Comparison of ENCODE assay signal across 24 cellular contexts in the genomic region with DNA sequence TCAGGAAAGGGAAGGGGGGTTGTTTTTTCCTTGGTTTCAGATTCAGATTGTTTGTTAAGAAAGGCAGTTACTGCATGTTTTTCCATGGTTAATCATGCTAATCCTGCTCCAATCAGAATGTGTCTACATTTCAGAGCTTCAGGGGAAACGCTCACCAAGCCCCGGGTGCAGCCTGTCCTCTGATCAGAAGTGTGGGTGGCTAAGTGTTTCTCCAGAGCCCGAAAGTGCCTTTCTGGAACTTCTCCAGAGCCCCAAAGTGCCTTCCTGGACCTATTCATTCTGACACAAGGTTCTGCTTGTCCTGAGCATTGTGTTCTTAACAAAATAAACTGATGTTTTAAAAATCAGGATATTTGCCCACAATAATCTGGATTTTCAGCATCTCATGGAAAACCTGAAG.
"Had no signal": no experiment of that assay in that cellular context is flagged by ENCODE, and none has a peak within 500 bp of the region (broad histone marks: within the 10 kb centered on the region; RNA-seq: fewer than 3 reads in every experiment).

No MANE protein-coding gene starts in this region.

- H3K36me3 ChIP-seq: neural progenitor cell, ovary, right lobe of liver, sigmoid colon, stomach, thoracic aorta, tibial artery, transverse colon, upper lobe of right lung, uterus had no signal

- H3K9me3 ChIP-seq: ovary, right lobe of liver, thoracic aorta, tibial artery, transverse colon, upper lobe of right lung, uterus had no signal

- H3K79me2 ChIP-seq: parathyroid adenoma had no signal

- H3K4me3 ChIP-seq: neural progenitor cell, ovary, psoas muscle, right lobe of liver, sigmoid colon, stomach, thoracic aorta, tibial artery, transverse colon, upper lobe of right lung, uterus had no signal

- H3K27ac ChIP-seq: neural progenitor cell, ovary, parathyroid adenoma, psoas muscle, right lobe of liver, sigmoid colon, stomach, thoracic aorta, tibial artery, transverse colon, upper lobe of right lung, uterus had no signal

- FAIRE-seq: small intestine had no signal

- ATAC-seq: natural killer cell; psoas muscle; right cardiac atrium; right lobe of liver; stimulated activated effector memory CD8-positive, alpha-beta T cell treated with anti-CD3 and anti-CD28 coated beads, Interleukin-12 subunit alpha, Interleukin-12 subunit beta, amount 100 ng/mL, for 72 hours; stimulated activated naive B cell treated with anti-CD40 and anti-IgM and Interleukin-4, amounts not matched to agents 10 μg/mL and 1 μg/mL and 100 μg/mL, for 72 hours; upper lobe of right lung had no signal

- H3K4me1 ChIP-seq: neural progenitor cell, parathyroid adenoma, psoas muscle, right lobe of liver, sigmoid colon, stomach, tibial artery, transverse colon, upper lobe of right lung, uterus had no signal

- H3K4me2 ChIP-seq: neural progenitor cell had no signal

- DNase-seq: natural killer cell; occipital lobe; ovary; posterior cingulate gyrus; psoas muscle; right cardiac atrium; right lobe of liver; sigmoid colon; small intestine; stimulated activated CD4-positive, alpha-beta T cell treated with anti-CD3 and anti-CD28 coated beads, Interleukin-15, amount 100 ng/mL, for 24 hours; stimulated activated CD4-positive, alpha-beta T cell treated with anti-CD3 and anti-CD28 coated beads, Interleukin-2, amount 100 ng/mL, for 24 hours; stimulated activated CD4-positive, alpha-beta T cell treated with anti-CD3 and anti-CD28 coated beads, Interleukin-2, amount 100 ng/mL, for 48 hours; stimulated activated CD4-positive, alpha-beta T cell treated with anti-CD3 and anti-CD28 coated beads, Interleukin-4, amount 100 ng/mL, for 24 hours; stimulated activated naive B cell treated with anti-CD40 and anti-IgM and Interleukin-4, amounts not matched to agents 10 μg/mL and 1 μg/mL and 100 μg/mL, for 72 hours; stimulated activated naive CD4-positive, alpha-beta T cell treated with Interleukin-2 at 50 U/mL for 16 hours; stomach; tibial artery; transverse colon; upper lobe of right lung; uterus had no signal

- H2AFZ ChIP-seq: neural progenitor cell, parathyroid adenoma had no signal

- H3K9ac ChIP-seq: neural progenitor cell, parathyroid adenoma had no signal

- H3K27me3 ChIP-seq: neural progenitor cell, ovary, right lobe of liver, sigmoid colon, stomach, tibial artery, transverse colon, upper lobe of right lung, uterus had no signal
